Comparison of ENCODE assay signal across 10 cellular contexts in genomic region chr3:71258116-71258515, GRCh38.
DNase-seq lines count a peak whose midpoint lies in the region; ATAC-seq and TF ChIP-seq lines count a peak whose summit lies in the region.
"Had no signal": no experiment of that assay in that cellular context is flagged by ENCODE, and none has a peak within 500 bp of the region (broad histone marks: within the 10 kb centered on the region; RNA-seq: fewer than 3 reads in every experiment).

No MANE protein-coding gene starts in this region.

- peaks cover 25% of the 10 kb centered on the region; the same call in 1 of the 2 replicates for H3K36me3 ChIP-seq in Karpas-422 (ENCODE audit: insufficient read depth, low read length)

- ATAC-seq in memory B cell (ENCODE audit: low read depth): no peak
- no peak for ATAC-seq in HG02973 (IDR thresholded peaks at IDR 0.05; ENCODE audit: unreplicated experiment)
- ATAC-seq in GM21529 (IDR thresholded peaks at IDR 0.05; ENCODE audit: unreplicated experiment): no peak

- no peaks in the 10 kb centered on the region for H3K9me2 ChIP-seq in Karpas-422 (replicated peaks; ENCODE audit: insufficient read depth, low read length)

- H3K27ac Mint-ChIP-seq in memory B cell: peak overlapping the region; percentile 3
- H3K27ac Mint-ChIP-seq in CD14-positive monocyte: peak overlapping the region in 3 of 7 donors; percentile 39 to 76 (median 61)

- H3K4me3 ChIP-seq in Karpas-422 (ENCODE audit: low read length): no peak overlapping the region

- no peak overlapping the region for H2AFZ ChIP-seq in Karpas-422 (ENCODE audit: low read length)

- H3K27me3 Mint-ChIP-seq in memory B cell (no peaks in the 10 kb centered on the region), CD14-positive monocyte (ENCODE audit: low read depth in 3 of 3) (peaks cover 0 to 2% (median 0%) of the 10 kb centered on the region in 3 donors)

- H3K79me2 ChIP-seq in Karpas-422 (ENCODE audit: low read length): peaks cover 92% of the 10 kb centered on the region

- H3K9me3 Mint-ChIP-seq in memory B cell (no peaks in the 10 kb centered on the region), CD14-positive monocyte (no peaks in the 10 kb centered on the region)

- H3K4me1 ChIP-seq in Karpas-422 (ENCODE audit: low read length): peaks cover 82% of the 10 kb centered on the region

- H4K20me1 ChIP-seq in Karpas-422 (ENCODE audit: insufficient read depth, low read depth, low read length): no peaks in the 10 kb centered on the region; the same call in 1 of the 2 replicates

- H3K4me3 Mint-ChIP-seq in memory B cell (no peak overlapping the region), CD14-positive monocyte (no peak overlapping the region)

- DNase-seq in COLO668 (lab: John Stamatoyannopoulos, UW; ENCODE audit: unreplicated experiment) (peak; percentile 25), Karpas-422 (no peak), amniotic epithelial cell (ENCODE audit: low read depth) (peak; percentile 50), memory B cell (ENCODE audit: low spot score in 2 of 2) (no peak), KG1 (lab: John Stamatoyannopoulos, UW) (no peak), CD14-positive monocyte (ENCODE audit: low spot score) (no peak)
- DNase-seq: activated T-cell treated with anti-CD3 and anti-CD28 coated beads, Interleukin-2, amount 50 U/mL, for 48 hours; NK-92 treated with Interleukin-12 subunit alpha and Interleukin-12 subunit beta, amount 100 ng/mL, for 24 hours had no signal

- H3K4me2 ChIP-seq in Karpas-422 (ENCODE audit: low read depth, low read length, poor library complexity, severe bottlenecking): no peak overlapping the region

- H3K9me3 ChIP-seq in Karpas-422 (ENCODE audit: low read length): no peaks in the 10 kb centered on the region

- peaks cover 10% of the 10 kb centered on the region for H3K36me3 Mint-ChIP-seq in memory B cell
- peaks cover 7 to 15% of the 10 kb centered on the region in 2 donors for H3K36me3 Mint-ChIP-seq in CD14-positive monocyte

- intact Hi-C loops in CD14-positive monocyte (cut with micrococcal nuclease): no loop called here

- H3K27me3 ChIP-seq in Karpas-422 (ENCODE audit: low read length): no peaks in the 10 kb centered on the region

- H3K4me1 Mint-ChIP-seq in memory B cell (peaks cover 25% of the 10 kb centered on the region), CD14-positive monocyte (peaks cover 2% of the 10 kb centered on the region)

- no peak for TF ChIP-seq CTCF in CD14-positive monocyte (IDR thresholded peaks at IDR 0.05)

- peak overlapping the region; percentile 97 for H3K27ac ChIP-seq in Karpas-422 (ENCODE audit: low read length)

- H3K9ac ChIP-seq in Karpas-422 (ENCODE audit: low read length): no peak overlapping the region

Comparison
In these comparisons a context has a peak if more than half of its experiments do, and no peak if none do; other contexts are left out.
1. DNase-seq: peak in COLO668 (single experiment) and amniotic epithelial cell (single experiment); none in Karpas-422 (single experiment), memory B cell (0 of 2), KG1 (single experiment) and CD14-positive monocyte (single experiment).